ENCODE assay signal across 8 cellular contexts in genomic region chr19:15177269-15178116, GRCh38. TPM values are rescaled to one million over a fixed set of nuclear protein-coding genes. Genes with fewer than 3 reads are reported as not detected.
DNase-seq lines count a peak whose midpoint lies in the region; ATAC-seq and TF ChIP-seq lines count a peak whose summit lies in the region.

No MANE protein-coding gene starts in this region.

- no peaks in the 10 kb centered on the region for H3K79me2 ChIP-seq in neural cell (replicated peaks; ENCODE audit: insufficient read depth, low read length)

- no peak overlapping the region for H3K27ac ChIP-seq in neural cell (ENCODE audit: low read length)

- no peaks in the 10 kb centered on the region for H3K9me2 ChIP-seq in neural cell (ENCODE audit: insufficient read depth, low read length)

- H3K4me3 ChIP-seq in GM12864 (ENCODE audit: low read depth, low read length) (no peak overlapping the region; the same call in 1 of the 2 replicates), neural cell (ENCODE audit: low read length) (peak overlapping the region; percentile 25)

- no peaks in the 10 kb centered on the region for H3K27me3 ChIP-seq in neural cell (ENCODE audit: insufficient read depth, low read depth, low read length)

- peaks cover 7% of the 10 kb centered on the region for H3K4me1 Mint-ChIP-seq in activated T-cell treated with anti-CD3 and anti-CD28 coated beads, Interleukin-2, amount 50 U/mL, for 72 hours (ENCODE audit: low read depth)

- peak overlapping the region; percentile 47 to 71 for H3K4me3 Mint-ChIP-seq in activated T-cell treated with anti-CD3 and anti-CD28 coated beads, Interleukin-2, amount 50 U/mL, for 72 hours

- H4K20me1 ChIP-seq in neural cell (ENCODE audit: insufficient read depth), result no peaks in the 10 kb centered on the region

- TF ChIP-seq RAD21 in neural cell (conservative IDR thresholded peaks at IDR 0.05), result peak; percentile 91

- no peak overlapping the region for H3K27ac Mint-ChIP-seq in activated T-cell treated with anti-CD3 and anti-CD28 coated beads, Interleukin-2, amount 50 U/mL, for 72 hours

- no peaks in the 10 kb centered on the region for H3K36me3 ChIP-seq in neural cell (ENCODE audit: insufficient read depth, low read length)

- no peak overlapping the region for H2AFZ ChIP-seq in neural cell (ENCODE audit: low read depth, low read length)

- H3K36me3 Mint-ChIP-seq in activated T-cell treated with anti-CD3 and anti-CD28 coated beads, Interleukin-2, amount 50 U/mL, for 72 hours (ENCODE audit: insufficient read depth in 2 of 2), result peaks cover 0 to 1% of the 10 kb centered on the region in 2 donors

- H3K9me3 Mint-ChIP-seq in activated T-cell treated with anti-CD3 and anti-CD28 coated beads, Interleukin-2, amount 50 U/mL, for 72 hours, result no peaks in the 10 kb centered on the region

- TF ChIP-seq CTCF in GM12864 (IDR thresholded peaks at IDR 0.05; ENCODE audit: low read depth, low read length, missing control alignments) (peak; percentile 89), neural cell (IDR thresholded peaks at IDR 0.05; ENCODE audit: poor library complexity, severe bottlenecking) (peak; percentile 95)

- H3K4me2 ChIP-seq in neural cell (ENCODE audit: low read length), result no peak overlapping the region

- no peaks in the 10 kb centered on the region for H3F3A ChIP-seq in neural cell (ENCODE audit: insufficient read depth, low read length, poor library complexity, severe bottlenecking)

- no peaks in the 10 kb centered on the region for H3K9me3 ChIP-seq in neural cell (ENCODE audit: low read length)

- no peak for DNase-seq in GM12864 (ENCODE audit: low read depth)
- peak; percentile 81 for DNase-seq in HuH-7 (ENCODE audit: low spot score)
- DNase-seq in activated T-cell treated with anti-CD3 and anti-CD28 coated beads, Interleukin-2, amount 50 U/mL, for 72 hours, result peak; percentile 86 to 88
- peak; percentile 60 for DNase-seq in fibroblast of peridontal ligament (ENCODE audit: extremely low read depth)
- DNase-seq in stimulated activated naive CD8-positive, alpha-beta T cell treated with anti-CD3 and anti-CD28 coated beads, Interleukin-15, Interleukin-2, amounts not matched to agents 100 U/mL and 50 U/mL, for 24 hours, result peak; percentile 89

- peak; percentile 91 to 96 for ATAC-seq in activated T-cell treated with anti-CD3 and anti-CD28 coated beads, Interleukin-2, amount 50 U/mL, for 72 hours (replicated peaks in 1 of 2)
- peak; percentile 90 for ATAC-seq in stimulated activated naive CD8-positive, alpha-beta T cell treated with anti-CD3 and anti-CD28 coated beads, Interleukin-15, Interleukin-2, amounts not matched to agents 100 U/mL and 50 U/mL, for 24 hours
- no peak for ATAC-seq in GM19463 (IDR thresholded peaks at IDR 0.05; ENCODE audit: unreplicated experiment)

- H3K9ac ChIP-seq in neural cell (ENCODE audit: low read length), result peak overlapping the region; percentile 20

- peaks cover 14% of the 10 kb centered on the region for H3K27me3 Mint-ChIP-seq in activated T-cell treated with anti-CD3 and anti-CD28 coated beads, Interleukin-2, amount 50 U/mL, for 72 hours (ENCODE audit: low read depth)

- TF ChIP-seq EP300 in neural cell (conservative IDR thresholded peaks at IDR 0.05; ENCODE audit: poor library complexity, severe bottlenecking), result no peak

TF ChIP-seq in PFSK-1, 5 proteins besides CTCF, POLR2A, EP300 and RAD21:
- TF ChIP-seq FOXP2 (optimal IDR thresholded peaks at IDR 0.05; ENCODE audit: borderline replicate concordance, extremely low read depth, extremely low read length, insufficient read depth) (peak; percentile 97), POLR2AphosphoS5 (IDR thresholded peaks at IDR 0.05; ENCODE audit: low read depth, low read length) (no peak)

TF ChIP-seq in neural cell, 6 proteins besides CTCF, POLR2A, EP300 and RAD21:
- TF ChIP-seq TAF1 (IDR thresholded peaks at IDR 0.05; ENCODE audit: low read depth) (no peak), POLR2AphosphoS5 (IDR thresholded peaks at IDR 0.05) (peak; percentile 12), MXI1 (conservative IDR thresholded peaks at IDR 0.05; ENCODE audit: poor library complexity, severe bottlenecking) (peak; percentile 69), EZH2 (IDR thresholded peaks at IDR 0.05; ENCODE audit: borderline replicate concordance, insufficient read depth, low read length, poor library complexity, severe bottlenecking) (no peak), REST (IDR thresholded peaks at IDR 0.05; ENCODE audit: borderline replicate concordance) (no peak), SMC3 (conservative IDR thresholded peaks at IDR 0.05; ENCODE audit: poor library complexity) (peak; percentile 93)

RNA-seq across cellular contexts. Expression of gene NOTCH3, which starts 23.3 kb away (rescaled TPM):
- 45.7 TPM for polyA plus RNA-seq in PFSK-1 (2012; ENCODE audit: insufficient read length, low read depth)
- total RNA-seq in activated T-cell treated with anti-CD3 and anti-CD28 coated beads, Interleukin-2, amount 50 U/mL, for 72 hours, result under 1 TPM; 0.02 TPM
- 0.21 and 0.34 TPM in 2 replicates for polyA plus RNA-seq in neural cell
- 1.5 and 1.7 TPM in 2 replicates for polyA minus RNA-seq in neural cell

RNA-seq across cellular contexts. Expression of gene EPHX3, which starts 54.8 kb away (rescaled TPM):
- 0.21 TPM for polyA plus RNA-seq in PFSK-1 (2012; ENCODE audit: insufficient read length, low read depth)
- under 1 TPM; 0.16 to 0.62 TPM for total RNA-seq in activated T-cell treated with anti-CD3 and anti-CD28 coated beads, Interleukin-2, amount 50 U/mL, for 72 hours
- not detected in 2 replicates for polyA plus RNA-seq in neural cell
- polyA minus RNA-seq in neural cell, result not detected in 2 replicates
